In genomic region chrX:101057095-101057714, GRCh38 we compare ENCODE assay signal across 7 cellular contexts. TPM values are rescaled to one million over a fixed set of nuclear protein-coding genes. Genes with fewer than 3 reads are reported as not detected.
DNase-seq lines count a peak whose midpoint lies in the region; ATAC-seq and TF ChIP-seq lines count a peak whose summit lies in the region.

No MANE protein-coding gene starts in this region.

- H3K9ac ChIP-seq in PC-3 (ENCODE audit: low read length), result no peak overlapping the region

- DNase-seq in PC-3 (peak; percentile 51), lung microvascular endothelial cell (ENCODE audit: low read depth in 2 of 2) (peak; percentile 52 to 88), cerebellum (ENCODE audit: low spot score) (no peak)
- no peak for DNase-seq in activated CD4-positive, alpha-beta T cell treated with anti-CD3 and anti-CD28 coated beads, Interleukin-2, amount 50 U/mL, for 1 hour
- no peak for DNase-seq in naive thymus-derived CD8-positive, alpha-beta T cell

- H3F3A ChIP-seq in PC-3 (ENCODE audit: low read length, unreplicated experiment), result no peaks in the 10 kb centered on the region

- peak overlapping the region in 1 of 10 donors; percentile 43 for H3K27ac Mint-ChIP-seq in naive thymus-derived CD8-positive, alpha-beta T cell

- no peak overlapping the region for H2AFZ ChIP-seq in PC-3 (ENCODE audit: low read length)

- H3K79me2 ChIP-seq in PC-3 (ENCODE audit: low read length), result no peaks in the 10 kb centered on the region

- no peaks in the 10 kb centered on the region for H4K20me1 ChIP-seq in PC-3 (ENCODE audit: low read length)

- CTCF ChIA-PET in PC-3 (lab: Charles Lee), result no interaction called here

- H3K36me3 ChIP-seq in PC-3 (ENCODE audit: low read depth, low read length), result no peaks in the 10 kb centered on the region

- peaks cover 11% of the 10 kb centered on the region; the same call in 1 of the 2 replicates for H3K4me1 ChIP-seq in PC-3 (ENCODE audit: insufficient read depth, low read length)

- H3K4me3 ChIP-seq in PC-3 (ENCODE audit: low read length), result no peak overlapping the region

- POLR2A ChIA-PET in PC-3 (lab: Charles Lee; ENCODE audit: unreplicated experiment), result no interaction called here
- POLR2A ChIA-PET in naive thymus-derived CD8-positive, alpha-beta T cell (lab: Charles Lee), result no interaction called here

- no peaks in the 10 kb centered on the region for H3K9me3 ChIP-seq in PC-3 (ENCODE audit: low read length)

- H3K9me3 Mint-ChIP-seq in naive thymus-derived CD8-positive, alpha-beta T cell, result peaks cover 0 to 2% (median 0%) of the 10 kb centered on the region in 9 donors

- ATAC-seq in GM18909 (IDR thresholded peaks at IDR 0.05; ENCODE audit: poor library complexity, unreplicated experiment) (peak; percentile 89), HG02870 (IDR thresholded peaks at IDR 0.05; ENCODE audit: unreplicated experiment) (peak; percentile 95), PC-3 (peak; percentile 85)
- ATAC-seq in naive thymus-derived CD8-positive, alpha-beta T cell, result no peak

- no peak for TF ChIP-seq CTCF in PC-3 (conservative IDR thresholded peaks at IDR 0.05; ENCODE audit: low read depth, low read length)

- BruUV-seq in PC-3 (replicated peaks; lab: Mats Ljungman, UMichigan), result no TSS peak

- H3K27me3 Mint-ChIP-seq in naive thymus-derived CD8-positive, alpha-beta T cell, result no peaks in the 10 kb centered on the region

- intact Hi-C loops in PC-3 (cut with micrococcal nuclease), result no loop called here

- H3K27me3 ChIP-seq in PC-3 (ENCODE audit: low read length), result no peaks in the 10 kb centered on the region

- no peak overlapping the region for H3K4me3 Mint-ChIP-seq in naive thymus-derived CD8-positive, alpha-beta T cell

- no peak overlapping the region for H3K4me2 ChIP-seq in PC-3 (ENCODE audit: low read length)

- H3K36me3 Mint-ChIP-seq in naive thymus-derived CD8-positive, alpha-beta T cell, result peaks cover 0 to 4% (median 0%) of the 10 kb centered on the region in 3 donors

- peaks cover 0 to 7% (median under 1%) of the 10 kb centered on the region in 4 donors for H3K4me1 Mint-ChIP-seq in naive thymus-derived CD8-positive, alpha-beta T cell

- 0 out of 2 replicates have a peak overlapping the region, but pooled peaks have one; percentile 12 for H3K27ac ChIP-seq in PC-3 (ENCODE audit: low read length)

- no peaks in the 10 kb centered on the region for H3K9me2 ChIP-seq in PC-3 (replicated peaks; ENCODE audit: low read length)

RNA-seq across cellular contexts. Expression of gene TRMT2B, which starts 5.3 kb away (rescaled TPM):
- total RNA-seq in PC-3 (2014; rRNA removed), result 22.7 and 23.4 TPM in 2 replicates
- 13.9 and 14.4 TPM in 2 replicates for total RNA-seq in lung microvascular endothelial cell
- total RNA-seq in cerebellum, result 10.9 TPM
- 10 to 100 TPM; 50.7 to 53.9 TPM for total RNA-seq in naive thymus-derived CD8-positive, alpha-beta T cell
- polyA plus RNA-seq in naive thymus-derived CD8-positive, alpha-beta T cell, result 10 to 100 TPM; 42.0 to 49.1 (median 45.2) TPM

RNA-seq across cellular contexts. Expression of gene TMEM35A, which starts 21.5 kb away (rescaled TPM):
- total RNA-seq in PC-3 (2014; rRNA removed) (not detected in 2 replicates), lung microvascular endothelial cell (0.99 and 4.8 TPM in 2 replicates), cerebellum (37.2 TPM)
- total RNA-seq in naive thymus-derived CD8-positive, alpha-beta T cell, result not detected
- polyA plus RNA-seq in naive thymus-derived CD8-positive, alpha-beta T cell, result not detected

RNA-seq across cellular contexts. Expression of gene CENPI, which starts 40.8 kb away (rescaled TPM):
- total RNA-seq in PC-3 (2014; rRNA removed) (28.9 and 34.7 TPM in 2 replicates), lung microvascular endothelial cell (4.2 and 10.9 TPM in 2 replicates), cerebellum (14.4 TPM)
- 1 to 10 TPM; 1.3 TPM for total RNA-seq in naive thymus-derived CD8-positive, alpha-beta T cell
- polyA plus RNA-seq in naive thymus-derived CD8-positive, alpha-beta T cell, result under 1 TPM in 2 of 3 donors, not detected in 1; 0.09 to 0.15 TPM

Comparison
In these comparisons a context has a peak if more than half of its experiments do, and no peak if none do; other contexts are left out.
1. ATAC-seq: peak in GM18909 (single experiment), HG02870 (single experiment) and PC-3 (single experiment); none in naive thymus-derived CD8-positive, alpha-beta T cell (0 of 2).
2. DNase-seq: peak in PC-3 (single experiment) and lung microvascular endothelial cell (2 of 2); none in activated CD4-positive, alpha-beta T cell treated with anti-CD3 and anti-CD28 coated beads, Interleukin-2, amount 50 U/mL, for 1 hour (single experiment), cerebellum (single experiment) and naive thymus-derived CD8-positive, alpha-beta T cell (0 of 10).